8 cellular contexts compared by ENCODE assay signal in genomic region chr6:33317668-33318425, GRCh38. TPM values are rescaled to one million over a fixed set of nuclear protein-coding genes. Genes with fewer than 3 reads are reported as not detected.
DNase-seq lines count a peak whose midpoint lies in the region; ATAC-seq, FAIRE-seq and TF ChIP-seq lines count a peak whose summit lies in the region.

ZBTB22 (minus strand) TSS chr6:33317744; CDS start chr6:33316916, 828 bp downstream.

- H2AK5ac ChIP-seq in H1 (ENCODE audit: low read depth, low read length) = no peak within 1 kb of the TSS
- H2AK5ac ChIP-seq in mesenchymal stem cell (ENCODE audit: low read length, severe bottlenecking) = no peak within 1 kb of the TSS

- H4K8ac ChIP-seq in H1 (ENCODE audit: extremely low read depth, insufficient read depth, low read length) (no peak within 1 kb of the TSS), mesenchymal stem cell (ENCODE audit: low read length) (peak within 1 kb of the TSS; percentile 19)

- H3K56ac ChIP-seq in H1 (replicated peaks; ENCODE audit: insufficient read length, low read depth, low read length) = no peak within 1 kb of the TSS

- peaks cover 40 to 69% of the 10 kb centered on the region in 2 donors for H3K36me3 Mint-ChIP-seq in CD4-positive, alpha-beta memory T cell

- peak within 1 kb of the TSS; percentile 98 to 99 (median 98) for H3K27ac Mint-ChIP-seq in CD4-positive, alpha-beta memory T cell

- peak; percentile 27 for ATAC-seq in GM19468 (IDR thresholded peaks at IDR 0.05; ENCODE audit: extremely low read depth, unreplicated experiment)

- WGBS in H1 (ENCODE audit: extremely low coverage in 1 of 2, insufficient coverage in 1 of 2, insufficient read length in 1 of 2, insufficient replicate concordance in 2 of 2, low coverage in 1 of 2, low lambda C conversion rate in 2 of 2, missing lambda C conversion rate in 1 of 2), 2 experiments = 2% methylated on average over 28 of the region's 45 CpGs; no CpG with 5 or more reads in 1 of the 2 experiments
- 1% methylated on average over 45 of the region's 45 CpGs for WGBS in mesenchymal stem cell

- H3K4ac ChIP-seq in H1 (replicated peaks; ENCODE audit: insufficient read length, low read depth, low read length) = no peak within 1 kb of the TSS
- H3K4ac ChIP-seq in mesenchymal stem cell (ENCODE audit: low read depth in 1 of 2, low read length in 2 of 2) = peak within 1 kb of the TSS in 1 of 2 experiments; percentile 13

- POLR2A ChIA-PET in CD4-positive, alpha-beta memory T cell (lab: Charles Lee; ENCODE audit: partially characterized antibody) = interaction anchor here (0.6 to 4.1 kb wide), 27 partner anchors 10 to 1665 kb away, joined by 3 to 81 read pairs (median 5); partner anchors contain the start of genes B3GALT4, BAG6, CUTA and ITPR3
- POLR2A ChIA-PET in H1 (lab: Charles Lee; ENCODE audit: partially characterized antibody) = interaction anchor here (0.6 to 3.5 kb wide), 27 partner anchors 9 to 345 kb away, joined by 3 to 25 read pairs (median 4); partner anchors contain the start of genes B3GALT4, RGL2, RPS18 and SYNGAP1

- H3K23ac ChIP-seq in H1 (ENCODE audit: insufficient read length) (no peak within 1 kb of the TSS), mesenchymal stem cell (ENCODE audit: low read length in 2 of 2) (no peak within 1 kb of the TSS)

- peaks cover 0 to 32% of the 10 kb centered on the region in 2 experiments; a peak in 3 of 4 replicates for H3K79me2 ChIP-seq in H1 (ENCODE audit: control insufficient read depth in 1 of 2, insufficient read depth in 2 of 2, low read length in 2 of 2)

- no peak for TF ChIP-seq RAD21 in H1 (IDR thresholded peaks at IDR 0.05 in 1 of 2, conservative IDR thresholded peaks at IDR 0.05 in 1 of 2; ENCODE audit: low read depth in 2 of 2, low read length in 2 of 2)

- H4K91ac ChIP-seq in H1 (replicated peaks; ENCODE audit: insufficient read length, low read length) = no peak within 1 kb of the TSS
- H4K91ac ChIP-seq in mesenchymal stem cell (ENCODE audit: low read length) = no peak within 1 kb of the TSS

- peak within 1 kb of the TSS; percentile 98 to 100 (median 99) for H3K4me3 Mint-ChIP-seq in CD4-positive, alpha-beta memory T cell

- H3K9me3 ChIP-seq in CD4-positive, alpha-beta memory T cell (ENCODE audit: control insufficient read depth in 1 of 2, low read length in 2 of 2) = no peaks in the 10 kb centered on the region
- H3K9me3 ChIP-seq in H1 (ENCODE audit: insufficient read depth in 2 of 2, low read depth in 1 of 2, low read length in 1 of 2) (no peaks in the 10 kb centered on the region; a peak in 1 of 4 replicates), mesenchymal stem cell (ENCODE audit: control insufficient read depth, low read length) (no peaks in the 10 kb centered on the region)

- H3K4me1 Mint-ChIP-seq in CD4-positive, alpha-beta memory T cell = peaks cover 40 to 100% (median 62%) of the 10 kb centered on the region in 4 donors

- no peak within 1 kb of the TSS for H2BK20ac ChIP-seq in H1 (ENCODE audit: low read length)

- intact Hi-C loops in CD4-positive, alpha-beta memory T cell (cut with micrococcal nuclease) = loop anchor here (1.0 to 2.0 kb wide), 5 partner anchors 27 to 347 kb away; partner anchors contain the start of genes CUTA, KIFC1, PFDN6 and WDR46

- H2AFZ ChIP-seq in H1 (ENCODE audit: low read length) (0 out of 2 replicates have a peak within 1 kb of the TSS, but pooled peaks have one; percentile 33), mesenchymal stem cell (ENCODE audit: low read depth, low read length) (no peak within 1 kb of the TSS)

- TF ChIP-seq CTCF in H1 (IDR thresholded peaks at IDR 0.05; ENCODE audit: control extremely low read depth in 1 of 3, insufficient read depth in 1 of 3, low read depth in 1 of 3, low read length in 3 of 3) = no peak

- H3K23me2 ChIP-seq in H1 (ENCODE audit: low read depth, low read length) = peaks cover 29% of the 10 kb centered on the region

- H2BK12ac ChIP-seq in H1 (ENCODE audit: low read depth, low read length) (0 out of 2 replicates have a peak within 1 kb of the TSS, but pooled peaks have one; percentile 52), mesenchymal stem cell (ENCODE audit: low read length in 2 of 2) (no peak within 1 kb of the TSS)

- peaks cover 2 to 5% of the 10 kb centered on the region in 2 experiments for H4K20me1 ChIP-seq in H1 (replicated peaks in 1 of 2; ENCODE audit: control insufficient read depth in 1 of 2, insufficient read depth in 2 of 2, low read length in 2 of 2)

- H3K79me1 ChIP-seq in H1 (ENCODE audit: low read depth, low read length) = peaks cover 7% of the 10 kb centered on the region; the same call in 1 of the 2 replicates
- H3K79me1 ChIP-seq in mesenchymal stem cell (replicated peaks; ENCODE audit: low read length, poor library complexity, severe bottlenecking) = peaks cover 23% of the 10 kb centered on the region

- H3K9ac ChIP-seq in H1 (replicated peaks in 1 of 4; ENCODE audit: extremely low read depth in 1 of 4, low read depth in 3 of 4, low read length in 3 of 4) (peak within 1 kb of the TSS in 3 of 4 experiments; percentile 69 to 79 (median 69); a peak in 6 of 7 replicates), mesenchymal stem cell (ENCODE audit: low read length) (peak within 1 kb of the TSS; percentile 96)

- peak within 1 kb of the TSS; percentile 73 to 100 for H3K4me3 ChIP-seq in CD4-positive, alpha-beta memory T cell (ENCODE audit: low read length in 2 of 2)
- H3K4me3 ChIP-seq in H1 (ENCODE audit: extremely low read depth in 1 of 4, insufficient read depth in 2 of 4, low read depth in 3 of 4, low read length in 4 of 4) (peak within 1 kb of the TSS; percentile 67 to 89 (median 78)), mesenchymal stem cell (ENCODE audit: insufficient read depth in 1 of 2, low read depth in 1 of 2, low read length in 2 of 2) (peak within 1 kb of the TSS; percentile 54 to 96)

- no peaks in the 10 kb centered on the region for H3K27me3 Mint-ChIP-seq in CD4-positive, alpha-beta memory T cell

- FAIRE-seq in H1 (lab: Jason Lieb, UNC) = no peak

- H2BK5ac ChIP-seq in H1 (ENCODE audit: low read depth, low read length) (peak within 1 kb of the TSS; percentile 64), mesenchymal stem cell (ENCODE audit: low read depth, low read length, poor library complexity, severe bottlenecking) (peak within 1 kb of the TSS; percentile 58)

- H2BK120ac ChIP-seq in H1 (replicated peaks; ENCODE audit: low read depth, low read length) (no peak within 1 kb of the TSS), mesenchymal stem cell (ENCODE audit: low read depth, low read length) (no peak within 1 kb of the TSS)

- H3K18ac ChIP-seq in H1 (ENCODE audit: extremely low read depth, low read length) (no peak within 1 kb of the TSS), mesenchymal stem cell (ENCODE audit: low read depth in 1 of 2, low read length in 2 of 2) (peak within 1 kb of the TSS; percentile 28 to 33)

- no peak for TF ChIP-seq EP300 in H1 (IDR thresholded peaks at IDR 0.05; ENCODE audit: borderline replicate concordance in 1 of 2, low read depth in 2 of 2, low read length in 2 of 2)

- CTCF ChIA-PET in CD4-positive, alpha-beta memory T cell (lab: Charles Lee; ENCODE audit: partially characterized antibody) = interaction anchor here (0.6 to 5.9 kb wide), 9 partner anchors 17 to 274 kb away, joined by 3 to 47 read pairs (median 4); partner anchors contain the start of genes B3GALT4, RPS18 and VPS52
- CTCF ChIA-PET in H1 (lab: Charles Lee; ENCODE audit: partially characterized antibody) = interaction anchor here (0.6 to 2.7 kb wide), 10 partner anchors 11 to 385 kb away, joined by 3 to 8 read pairs (median 3); partner anchors contain the start of genes CUTA and RGL2

- TF ChIP-seq POLR2A in H1 (IDR thresholded peaks at IDR 0.05; ENCODE audit: control extremely low read depth in 1 of 2, low read depth in 2 of 2, low read length in 2 of 2) = peak in 1 of 2 experiments; percentile 70; a peak in 2 of 3 replicates

- H3K36me3 ChIP-seq in CD4-positive, alpha-beta memory T cell (ENCODE audit: insufficient read depth, low read length) = peaks cover 33% of the 10 kb centered on the region
- H3K36me3 ChIP-seq in H1 (ENCODE audit: control insufficient read depth in 2 of 4, insufficient read depth in 4 of 4, low read length in 3 of 4) = peaks cover 10 to 31% (median 21%) of the 10 kb centered on the region in 4 experiments; a peak in 7 of 8 replicates
- peaks cover 34 to 44% of the 10 kb centered on the region in 2 experiments for H3K36me3 ChIP-seq in mesenchymal stem cell (ENCODE audit: control insufficient read depth in 1 of 2, insufficient read depth in 2 of 2, low read depth in 1 of 2, low read length in 2 of 2)

- peaks cover 0 to 5% (median 0%) of the 10 kb centered on the region in 8 donors for H3K9me3 Mint-ChIP-seq in CD4-positive, alpha-beta memory T cell

- H3K27ac ChIP-seq in CD4-positive, alpha-beta memory T cell (ENCODE audit: low read depth, low read length) = peak within 1 kb of the TSS; percentile 83
- H3K27ac ChIP-seq in H1 (ENCODE audit: low read depth, low read length) = peak within 1 kb of the TSS; percentile 83
- peak within 1 kb of the TSS; percentile 91 for H3K27ac ChIP-seq in mesenchymal stem cell (ENCODE audit: low read length, poor library complexity, severe bottlenecking)

- H3K14ac ChIP-seq in H1 (ENCODE audit: insufficient read length) (no peak within 1 kb of the TSS), mesenchymal stem cell (ENCODE audit: low read length in 2 of 2) (no peak within 1 kb of the TSS)

- peaks cover 73% of the 10 kb centered on the region for H3K4me1 ChIP-seq in CD4-positive, alpha-beta memory T cell (ENCODE audit: insufficient read depth, low read length)
- H3K4me1 ChIP-seq in H1 (replicated peaks in 1 of 4; ENCODE audit: control insufficient read depth in 3 of 4, insufficient read depth in 4 of 4, low read length in 3 of 4) (peaks cover 0 to 34% (median 22%) of the 10 kb centered on the region in 4 experiments; a peak in 6 of 7 replicates), mesenchymal stem cell (ENCODE audit: control insufficient read depth, insufficient read depth, low read depth, low read length) (peaks cover 47% of the 10 kb centered on the region)

- no peak within 1 kb of the TSS for H2BK15ac ChIP-seq in H1 (ENCODE audit: low read length)
- H2BK15ac ChIP-seq in mesenchymal stem cell (ENCODE audit: low read depth, poor library complexity, severe bottlenecking) = no peak within 1 kb of the TSS

- DNase-seq in CD4-positive, alpha-beta memory T cell = peak; percentile 96 to 99 (median 97)
- DNase-seq in HT1080 (ENCODE audit: low read depth) (peak; percentile 97), NOMO-1 treated with DMSO at 0.1 percent for 48 hours (lab: John Stamatoyannopoulos, UW; ENCODE audit: unreplicated experiment) (peak; percentile 98), H1 (ENCODE audit: low read depth in 1 of 2, low spot score in 2 of 2) (peak; percentile 95 to 96), mesenchymal stem cell (peak; percentile 100)
- DNase-seq in activated CD8-positive, alpha-beta memory T cell treated with anti-CD3 and anti-CD28 coated beads for 48 hours (ENCODE audit: low read depth in 2 of 3, low spot score in 2 of 3) = peak; percentile 82 to 90 (median 85)
- peak; percentile 90 for DNase-seq in stimulated activated CD8-positive, alpha-beta memory T cell treated with anti-CD3 and anti-CD28 coated beads, Interleukin-12 subunit alpha, Interleukin-12 subunit beta, amount 100 ng/mL, for 4 hours (ENCODE audit: low read depth)

- peak within 1 kb of the TSS; percentile 17 for H4K5ac ChIP-seq in H1 (ENCODE audit: insufficient read length, low read depth, low read length)

- peak within 1 kb of the TSS; percentile 65 to 68 for H3K4me2 ChIP-seq in H1 (ENCODE audit: insufficient read depth in 1 of 2, low read depth in 2 of 2, low read length in 2 of 2)
- H3K4me2 ChIP-seq in mesenchymal stem cell (ENCODE audit: low read length, poor library complexity, severe bottlenecking) = peak within 1 kb of the TSS; percentile 77

- no peaks in the 10 kb centered on the region for H3K27me3 ChIP-seq in CD4-positive, alpha-beta memory T cell (ENCODE audit: insufficient read depth, low read length)
- H3K27me3 ChIP-seq in H1 (replicated peaks in 1 of 4; ENCODE audit: control insufficient read depth in 3 of 4, extremely low read depth in 1 of 4, insufficient read depth in 3 of 4, low read length in 3 of 4) (no peaks in the 10 kb centered on the region), mesenchymal stem cell (ENCODE audit: control insufficient read depth in 1 of 2, insufficient read depth in 1 of 2, low read length in 2 of 2) (no peaks in the 10 kb centered on the region)

RNA-seq across cellular contexts. Expression of gene ZBTB22, which starts in this region (rescaled TPM):
- 10 to 100 TPM; 28.6 to 28.7 TPM for total RNA-seq in CD4-positive, alpha-beta memory T cell
- 10 to 100 TPM; 15.3 to 18.4 TPM for polyA plus RNA-seq in CD4-positive, alpha-beta memory T cell
- 10.9 and 12.4 TPM in 2 replicates for total RNA-seq in HT1080 (2014; rRNA removed; shearing (Covaris generic))
- polyA plus RNA-seq in HT1080 (2015; cell fraction: cytosol; rRNA removed) = 9.8 and 10.2 TPM in 2 replicates
- polyA plus RNA-seq in HT1080 (2015; cell fraction: nucleus; rRNA removed) = 9.7 TPM in 2 replicates
- total RNA-seq in H1 (2021; fragmentation: NEBNext Ultra II Directional; extraction: Animal tissue kit (Norgen Biotek cat#: 25700)) = 9.8 and 9.9 TPM in 2 replicates
- 7.4 and 11.0 TPM in 2 replicates for polyA plus RNA-seq in H1 (2011; rRNA removed)
- 10.9 TPM for polyA plus RNA-seq in H1 (2011; cell fraction: cytosol; rRNA removed)
- polyA plus RNA-seq in H1 (2011; cell fraction: nucleus; rRNA removed) = 14.1 TPM
- 8.2 to 11.0 TPM (median 10.5 TPM) in 4 replicates for polyA plus RNA-seq in H1 (2012, experiment 1 of 2)
- polyA plus RNA-seq in H1 (2012, experiment 2 of 2) = 6.4 TPM
- 4.9 TPM for polyA plus RNA-seq in H1 (2013, experiment 1 of 2)
- polyA plus RNA-seq in H1 (2013, experiment 2 of 2) = 4.7 TPM
- 13.1 and 18.0 TPM in 2 replicates for polyA minus RNA-seq in H1 (2011; rRNA and poly(A)+ RNA removed)
- 7.9 TPM for polyA minus RNA-seq in H1 (2011; cell fraction: cytosol; rRNA and poly(A)+ RNA removed)
- 10.0 TPM for polyA minus RNA-seq in H1 (2011; cell fraction: nucleus; rRNA and poly(A)+ RNA removed)
- 11.3 TPM for polyA plus RNA-seq in mesenchymal stem cell (2013, experiment 1 of 2)
- polyA plus RNA-seq in mesenchymal stem cell (2013, experiment 2 of 2) = 10.6 TPM

Comparison
In these comparisons a context has a peak if more than half of its experiments do, and no peak if none do; other contexts are left out.
1. Peak in every context shown above with its lines: DNase-seq, ATAC-seq, H3K4me3 ChIP-seq and H3K27ac ChIP-seq.